16 cellular contexts compared by ENCODE assay signal in genomic region chr10:59284111-59284975, GRCh38.
DNase-seq lines count a peak whose midpoint lies in the region; ATAC-seq, FAIRE-seq and TF ChIP-seq lines count a peak whose summit lies in the region.
"Had no signal": no experiment of that assay in that cellular context is flagged by ENCODE, and none has a peak within 500 bp of the region (broad histone marks: within the 10 kb centered on the region; RNA-seq: fewer than 3 reads in every experiment).

No MANE protein-coding gene starts in this region.

- no peaks in the 10 kb centered on the region for H3K9me3 ChIP-seq in HEK293 (ENCODE audit: control insufficient read depth, insufficient read depth, low read depth, low read length)
- no peaks in the 10 kb centered on the region for H3K9me3 ChIP-seq in keratinocyte (ENCODE audit: control insufficient read depth, low read depth, low read length)
- no peaks in the 10 kb centered on the region for H3K9me3 ChIP-seq in gastrocnemius medialis

- no peak overlapping the region for H3K27ac ChIP-seq in HEK293 (ENCODE audit: extremely low read depth, low read depth, low read length)
- H3K27ac ChIP-seq in keratinocyte (ENCODE audit: control insufficient read depth, insufficient read depth, low read length): peak overlapping the region; percentile 43
- H3K27ac ChIP-seq in gastrocnemius medialis: peak overlapping the region; percentile 70 to 90 (median 76)
- H3K27ac ChIP-seq: HL-60 had no signal

- CTCF ChIA-PET in HEK293 (lab: Yijun Ruan, JAX): interaction anchor here (0.7 kb wide), 1 partner anchor 296 kb away, joined by 3 read pairs; no protein-coding TSS in a partner anchor

- H3K36me3 ChIP-seq in HEK293 (ENCODE audit: control insufficient read depth in 2 of 2, insufficient read depth in 1 of 2, low read length in 2 of 2) (no peaks in the 10 kb centered on the region), keratinocyte (ENCODE audit: control insufficient read depth in 2 of 2, extremely low read depth in 1 of 2, insufficient read depth in 2 of 2, low read length in 2 of 2) (no peaks in the 10 kb centered on the region), gastrocnemius medialis (no peaks in the 10 kb centered on the region)

- peak overlapping the region; percentile 10 for H3K9ac ChIP-seq in keratinocyte (ENCODE audit: control insufficient read depth, extremely low read depth, insufficient read depth, low read length)

- no peaks in the 10 kb centered on the region for H3K9me1 ChIP-seq in keratinocyte (ENCODE audit: control insufficient read depth, extremely low read depth, insufficient read depth, low read length)

- ATAC-seq in gastrocnemius medialis: peak; percentile 70 to 76
- ATAC-seq in HG03280 (IDR thresholded peaks at IDR 0.05; ENCODE audit: unreplicated experiment): no peak
- no peak for ATAC-seq in GM21515 (IDR thresholded peaks at IDR 0.05; ENCODE audit: unreplicated experiment)

- intact Hi-C loops in gastrocnemius medialis (cut with DNase I; ENCODE audit: low total_unique reads): loop anchor here (5.0 kb wide), 1 partner anchor 78 kb away; the partner anchor contains the start of gene FAM13C

- TF ChIP-seq POLR2A in gastrocnemius medialis (IDR thresholded peaks at IDR 0.05): no peak

- H3K4me3 ChIP-seq in HEK293 (ENCODE audit: low read depth, low read length) (no peak overlapping the region), keratinocyte (ENCODE audit: control insufficient read depth in 2 of 3, extremely low read depth in 1 of 3, insufficient read depth in 2 of 3, low read depth in 1 of 3, low read length in 3 of 3) (no peak overlapping the region), gastrocnemius medialis (peak overlapping the region in 3 of 4 donors; percentile 14 to 23 (median 22))

- no peaks in the 10 kb centered on the region for H3K27me3 ChIP-seq in keratinocyte (ENCODE audit: control insufficient read depth, extremely low read depth, insufficient read depth, low read length)
- no peaks in the 10 kb centered on the region for H3K27me3 ChIP-seq in gastrocnemius medialis

- DNase-seq in astrocyte of the hippocampus (ENCODE audit: low read depth, low spot score): peak; percentile 48
- no peak for DNase-seq in keratinocyte (ENCODE audit: low read depth, low spot score)
- peak; percentile 64 to 69 for DNase-seq in gastrocnemius medialis
- no peak for DNase-seq in activated CD8-positive, alpha-beta memory T cell treated with anti-CD3 and anti-CD28 coated beads for 24 hours
- no peak for DNase-seq in HPDE6-E6E7 (ENCODE audit: extremely low spot score)
- DNase-seq: activated CD4-positive, alpha-beta memory T cell treated with anti-CD3 and anti-CD28 coated beads, Interleukin-2, amount 10 ng/mL, durations not matched to agents 7 days and 5 days; activated T-cell treated with anti-CD3 and anti-CD28 coated beads, Interleukin-2, amount 50 U/mL, for 24 hours; CD4-positive, alpha-beta memory T cell; kidney; NCI-H2081; Right ventricle myocardium superior; stimulated activated naive CD4-positive, alpha-beta T cell treated with Interleukin-2 at 50 U/mL for 16 hours had no signal

- no peaks in the 10 kb centered on the region for H3K4me1 ChIP-seq in HEK293 (ENCODE audit: control insufficient read depth, insufficient read depth, low read length)
- peaks cover 15% of the 10 kb centered on the region for H3K4me1 ChIP-seq in keratinocyte (ENCODE audit: control insufficient read depth, extremely low read depth, insufficient read depth, low read length)
- peaks cover 44 to 52% of the 10 kb centered on the region in 2 donors for H3K4me1 ChIP-seq in gastrocnemius medialis

- dilution Hi-C loops in keratinocyte (cut with MboI; ENCODE audit: extremely low pct_ligation_motif_present, low sequenced_read_pairs): no loop called here

- FAIRE-seq in keratinocyte (lab: Jason Lieb, UNC): peak; percentile 83
- FAIRE-seq: kidney had no signal

- in situ Hi-C loops in gastrocnemius medialis (cut with MboI; ENCODE audit: low sequenced_read_pairs in 4 of 4): no loop called here

- H2AFZ ChIP-seq in keratinocyte (ENCODE audit: control insufficient read depth, low read length): peak overlapping the region; percentile 71

- no peaks in the 10 kb centered on the region for H4K20me1 ChIP-seq in keratinocyte (ENCODE audit: control insufficient read depth, extremely low read depth, insufficient read depth, low read length)

- peak overlapping the region; percentile 68 for H3K4me2 ChIP-seq in keratinocyte (ENCODE audit: control insufficient read depth, extremely low read depth, insufficient read depth, low read depth, low read length)

- POLR2A ChIA-PET in HEK293 (lab: Yijun Ruan, JAX): no interaction called here

- TF ChIP-seq CTCF in HEK293 (tag by site-specific recombination; IDR thresholded peaks at IDR 0.05) (no peak), keratinocyte (optimal IDR thresholded peaks at IDR 0.05 in 1 of 3, IDR thresholded peaks at IDR 0.05 in 1 of 3, conservative IDR thresholded peaks at IDR 0.05 in 1 of 3; ENCODE audit: extremely low read depth in 1 of 3, insufficient read depth in 2 of 3, low read length in 3 of 3) (no peak), gastrocnemius medialis (IDR thresholded peaks at IDR 0.05 in 4 of 5, conservative IDR thresholded peaks at IDR 0.05 in 1 of 5) (no peak)

- H3K79me2 ChIP-seq in keratinocyte (ENCODE audit: control insufficient read depth, insufficient read depth, low read length): no peaks in the 10 kb centered on the region

TF ChIP-seq in HEK293, 187 proteins besides CTCF, POLR2A, EP300 and RAD21:
- TF ChIP-seq SETDB1 (IDR thresholded peaks at IDR 0.05; ENCODE audit: insufficient read length, low read length) (no peak), ZFHX2 (tag by site-specific recombination; conservative IDR thresholded peaks at IDR 0.05) (peak; percentile 93), EGR2 (tag by site-specific recombination; IDR thresholded peaks at IDR 0.05; ENCODE audit: low read depth) (peak; percentile 98)
TF ChIP-seq in HEK293: peak in this region for 2.

Comparison
In these comparisons a context has a peak if more than half of its experiments do, and no peak if none do; other contexts are left out.
1. H3K4me3 ChIP-seq: peak in gastrocnemius medialis (3 of 4); none in HEK293 (single experiment) and keratinocyte (0 of 3).
2. DNase-seq: peak in astrocyte of the hippocampus (single experiment) and gastrocnemius medialis (2 of 2); none in keratinocyte (single experiment), activated CD8-positive, alpha-beta memory T cell treated with anti-CD3 and anti-CD28 coated beads for 24 hours (single experiment) and HPDE6-E6E7 (single experiment).
3. ATAC-seq: peak in gastrocnemius medialis (2 of 2); none in HG03280 (single experiment) and GM21515 (single experiment).